Comparison of ENCODE assay signal across 34 cellular contexts in the genomic region with DNA sequence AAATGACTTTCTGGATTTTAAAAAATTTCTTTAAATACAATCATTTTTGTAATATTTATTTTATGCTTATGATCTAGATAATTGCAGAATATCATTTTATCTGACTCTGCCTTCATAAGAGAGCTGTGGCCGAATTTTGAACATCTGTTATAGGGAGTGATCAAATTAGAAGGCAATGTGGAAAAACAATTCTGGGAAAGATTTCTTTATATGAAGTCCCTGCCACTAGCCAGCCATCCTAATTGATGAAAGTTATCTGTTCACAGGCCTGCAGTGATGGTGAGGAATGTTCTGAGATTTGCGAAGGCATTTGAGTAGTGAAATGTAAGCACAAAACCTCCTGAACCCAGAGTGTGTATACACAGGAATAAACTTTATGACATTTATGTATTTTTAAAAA.
"Had no signal": no experiment of that assay in that cellular context is flagged by ENCODE, and none has a peak within 500 bp of the region (broad histone marks: within the 10 kb centered on the region; RNA-seq: fewer than 3 reads in every experiment).

No MANE protein-coding gene starts in this region.

- H3K4me1 ChIP-seq: adrenal gland, body of pancreas, breast epithelium had no signal

- H3K27ac ChIP-seq: adrenal gland, body of pancreas, brain microvascular endothelial cell, breast epithelium, VCaP had no signal

- H3K36me3 ChIP-seq: adrenal gland, breast epithelium had no signal

- H3K9me3 ChIP-seq: adrenal gland, body of pancreas, breast epithelium had no signal

- H3K4me3 ChIP-seq: adrenal gland, body of pancreas, breast epithelium had no signal

- ATAC-seq: activated CD8-positive, alpha-beta T cell treated with anti-CD3 and anti-CD28 coated beads for 36 hours; activated naive CD4-positive, alpha-beta T cell treated with anti-CD3 and anti-CD28 coated beads, Interleukin-2, amount 50 U/mL, for 72 hours; activated T-cell treated with anti-CD3 and anti-CD28 coated beads, Interleukin-2, amount 50 U/mL, for 4 hours; activated T-cell treated with anti-CD3 and anti-CD28 coated beads, Interleukin-2, amount 50 U/mL, for 72 hours; activated T-helper 17 cell treated with anti-CD3 and anti-CD28 coated beads, Interleukin-2, amount 50 U/mL, for 72 hours; body of pancreas had no signal

- H3K27me3 ChIP-seq: adrenal gland, body of pancreas, brain microvascular endothelial cell, breast epithelium had no signal

- DNase-seq: activated B cell treated with CpG ODN at 0.5 μM for 24 hours; activated CD4-positive, alpha-beta memory T cell treated with anti-CD3 and anti-CD28 coated beads for 36 hours; activated CD4-positive, alpha-beta T cell treated with anti-CD3 and anti-CD28 coated beads for 4 hours; activated CD4-positive, alpha-beta T cell treated with anti-CD3 and anti-CD28 coated beads, Interleukin-2, amount 10 ng/mL, durations not matched to agents 24 days and 14 days; activated CD4-positive, alpha-beta T cell treated with anti-CD3 and anti-CD28 coated beads, Interleukin-2, amount 50 U/mL, for 1 hour; activated CD4-positive, alpha-beta T cell treated with anti-CD3 and anti-CD28 coated beads, Interleukin-2, amount 50 U/mL, for 4 hours; activated CD4-positive, CD25-positive, alpha-beta regulatory T cell treated with anti-CD3 and anti-CD28 coated beads, Interleukin-2, amount 50 U/mL, for 72 hours; activated CD8-positive, alpha-beta memory T cell treated with anti-CD3 and anti-CD28 coated beads, Interleukin-2, amount 50 U/mL, for 4 hours; activated CD8-positive, alpha-beta T cell treated with anti-CD3 and anti-CD28 coated beads for 36 hours; activated effector memory CD4-positive, alpha-beta T cell treated with anti-CD3 and anti-CD28 coated beads, Interleukin-2, amount 50 U/mL, for 16 hours; activated gamma-delta T cell treated with Interleukin-2 at 50 U/mL for 16 hours; activated naive CD4-positive, alpha-beta T cell; activated naive CD4-positive, alpha-beta T cell treated with anti-CD3 and anti-CD28 coated beads for 36 hours; activated naive CD4-positive, alpha-beta T cell treated with anti-CD3 and anti-CD28 coated beads, Interleukin-2, amount 50 U/mL, for 16 hours; activated naive CD8-positive, alpha-beta T cell treated with anti-CD3 and anti-CD28 coated beads for 36 hours; activated T-cell treated with anti-CD3 and anti-CD28 coated beads for 4 hours; activated T-cell treated with anti-CD3 and anti-CD28 coated beads, Interleukin-2, amount 50 U/mL, for 1 hour; activated T-cell treated with anti-CD3 and anti-CD28 coated beads, Interleukin-2, amount 50 U/mL, for 4 hours; activated T-cell treated with anti-CD3 and anti-CD28 coated beads, Interleukin-2, amount 50 U/mL, for 72 hours; adrenal gland; amniotic stem cell; aorta; body of pancreas; brain microvascular endothelial cell; central memory CD4-positive, alpha-beta T cell; T-helper 2 cell; T-helper 9 cell had no signal

- FAIRE-seq: astrocyte, colon, TTC549 had no signal
